8 cellular contexts compared by ENCODE assay signal in the genomic region with DNA sequence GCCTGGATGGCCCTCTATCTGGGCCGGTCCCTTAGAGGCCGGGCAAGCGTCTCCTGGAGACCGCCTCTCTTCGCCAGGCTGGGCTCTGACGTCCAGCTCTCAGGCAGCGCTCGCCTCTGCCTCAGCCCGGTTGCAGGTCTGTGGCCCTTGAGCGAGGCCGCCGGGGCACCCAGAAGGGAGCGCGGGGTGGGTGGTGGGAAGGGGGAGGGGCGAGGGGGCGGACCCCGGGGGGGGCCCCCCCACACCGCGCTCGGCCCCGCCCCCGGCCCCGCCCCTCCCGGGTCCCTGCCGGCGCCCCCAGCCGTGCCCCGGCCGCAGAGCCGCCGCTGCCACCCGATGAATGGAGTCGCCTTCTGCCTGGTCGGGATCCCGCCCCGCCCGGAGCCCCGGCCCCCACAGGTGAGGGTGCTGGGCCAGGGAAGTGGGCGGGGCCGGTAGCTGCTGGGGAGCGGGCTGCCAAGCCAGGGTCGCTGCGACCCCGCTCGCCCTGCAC. TPM values are rescaled to one million over a fixed set of nuclear protein-coding genes. Genes with fewer than 3 reads are reported as not detected.
DNase-seq lines count a peak whose midpoint lies in the region; ATAC-seq and TF ChIP-seq lines count a peak whose summit lies in the region.

A gene with protein sequence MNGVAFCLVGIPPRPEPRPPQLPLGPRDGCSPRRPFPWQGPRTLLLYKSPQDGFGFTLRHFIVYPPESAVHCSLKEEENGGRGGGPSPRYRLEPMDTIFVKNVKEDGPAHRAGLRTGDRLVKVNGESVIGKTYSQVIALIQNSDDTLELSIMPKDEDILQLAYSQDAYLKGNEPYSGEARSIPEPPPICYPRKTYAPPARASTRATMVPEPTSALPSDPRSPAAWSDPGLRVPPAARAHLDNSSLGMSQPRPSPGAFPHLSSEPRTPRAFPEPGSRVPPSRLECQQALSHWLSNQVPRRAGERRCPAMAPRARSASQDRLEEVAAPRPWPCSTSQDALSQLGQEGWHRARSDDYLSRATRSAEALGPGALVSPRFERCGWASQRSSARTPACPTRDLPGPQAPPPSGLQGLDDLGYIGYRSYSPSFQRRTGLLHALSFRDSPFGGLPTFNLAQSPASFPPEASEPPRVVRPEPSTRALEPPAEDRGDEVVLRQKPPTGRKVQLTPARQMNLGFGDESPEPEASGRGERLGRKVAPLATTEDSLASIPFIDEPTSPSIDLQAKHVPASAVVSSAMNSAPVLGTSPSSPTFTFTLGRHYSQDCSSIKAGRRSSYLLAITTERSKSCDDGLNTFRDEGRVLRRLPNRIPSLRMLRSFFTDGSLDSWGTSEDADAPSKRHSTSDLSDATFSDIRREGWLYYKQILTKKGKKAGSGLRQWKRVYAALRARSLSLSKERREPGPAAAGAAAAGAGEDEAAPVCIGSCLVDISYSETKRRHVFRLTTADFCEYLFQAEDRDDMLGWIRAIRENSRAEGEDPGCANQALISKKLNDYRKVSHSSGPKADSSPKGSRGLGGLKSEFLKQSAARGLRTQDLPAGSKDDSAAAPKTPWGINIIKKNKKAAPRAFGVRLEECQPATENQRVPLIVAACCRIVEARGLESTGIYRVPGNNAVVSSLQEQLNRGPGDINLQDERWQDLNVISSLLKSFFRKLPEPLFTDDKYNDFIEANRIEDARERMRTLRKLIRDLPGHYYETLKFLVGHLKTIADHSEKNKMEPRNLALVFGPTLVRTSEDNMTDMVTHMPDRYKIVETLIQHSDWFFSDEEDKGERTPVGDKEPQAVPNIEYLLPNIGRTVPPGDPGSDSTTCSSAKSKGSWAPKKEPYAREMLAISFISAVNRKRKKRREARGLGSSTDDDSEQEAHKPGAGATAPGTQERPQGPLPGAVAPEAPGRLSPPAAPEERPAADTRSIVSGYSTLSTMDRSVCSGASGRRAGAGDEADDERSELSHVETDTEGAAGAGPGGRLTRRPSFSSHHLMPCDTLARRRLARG (N-terminal part only) (plus strand): TSS at position 315 of the 493 bp plus-strand sequence. CDS start 22 bp downstream, at position 337.

- peaks cover 26% of the 10 kb centered on the region for H3K4me1 ChIP-seq in smooth muscle cell (ENCODE audit: low read depth)

- TF ChIP-seq CTCF in kidney epithelial cell (IDR thresholded peaks at IDR 0.05; ENCODE audit: insufficient read depth, low read length, poor library complexity, severe bottlenecking) (no peak), smooth muscle cell (IDR thresholded peaks at IDR 0.05; ENCODE audit: borderline replicate concordance, insufficient read depth, poor library complexity, severe bottlenecking) (no peak), WERI-Rb-1 (IDR thresholded peaks at IDR 0.05; ENCODE audit: low read depth, low read length) (no peak)

- H3K4me3 ChIP-seq in kidney epithelial cell (ENCODE audit: low read depth, low read length) (peak within 1 kb of the TSS; percentile 72), smooth muscle cell (peak within 1 kb of the TSS; percentile 95), WERI-Rb-1 (ENCODE audit: low read depth, low read length) (no peak within 1 kb of the TSS)

- no peaks in the 10 kb centered on the region for H3K36me3 ChIP-seq in kidney epithelial cell (ENCODE audit: control insufficient read depth, insufficient read depth, low read length)
- H3K36me3 ChIP-seq in smooth muscle cell (ENCODE audit: low read depth), result no peaks in the 10 kb centered on the region
- no peaks in the 10 kb centered on the region for H3K36me3 ChIP-seq in WERI-Rb-1

- peak; percentile 45 for ATAC-seq in activated CD4-positive, alpha-beta T cell treated with anti-CD3 and anti-CD28 coated beads for 36 hours

- H3K27ac ChIP-seq in smooth muscle cell (ENCODE audit: low read depth) (peak within 1 kb of the TSS; percentile 84), WERI-Rb-1 (no peak within 1 kb of the TSS)

- CTCF ChIA-PET in activated CD4-positive, alpha-beta T cell treated with anti-CD3 and anti-CD28 coated beads for 36 hours (lab: Charles Lee), result interaction anchor here (0.6 to 2.9 kb wide), 4 partner anchors 64 to 239 kb away, joined by 3 to 13 read pairs (median 3); partner anchors contain the start of gene GPR179

- H3K79me2 ChIP-seq in smooth muscle cell (ENCODE audit: low read depth), result peaks cover 38% of the 10 kb centered on the region

- peak within 1 kb of the TSS; percentile 69 for H3K4me3 Mint-ChIP-seq in activated CD4-positive, alpha-beta T cell treated with anti-CD3 and anti-CD28 coated beads for 36 hours

- DNase-seq in AG08395 (ENCODE audit: low spot score) (peak; percentile 94), HK-2 (ENCODE audit: unreplicated experiment) (peak; percentile 76), dedifferentiated amniotic fluid mesenchymal stem cell (ENCODE audit: extremely low spot score) (peak; percentile 40), kidney epithelial cell (ENCODE audit: low read depth) (no peak), smooth muscle cell (lab: John Stamatoyannopoulos, UW; ENCODE audit: unreplicated experiment) (peak; percentile 54), WERI-Rb-1 (no peak), NCI-H2171 treated with DMSO at 0.1 percent for 48 hours (lab: John Stamatoyannopoulos, UW) (no peak)
- DNase-seq in activated CD4-positive, alpha-beta T cell treated with anti-CD3 and anti-CD28 coated beads for 36 hours, result peak; percentile 59

- no peaks in the 10 kb centered on the region for H3K36me3 Mint-ChIP-seq in activated CD4-positive, alpha-beta T cell treated with anti-CD3 and anti-CD28 coated beads for 36 hours (ENCODE audit: low read depth)

- no peaks in the 10 kb centered on the region for H3K9me3 Mint-ChIP-seq in activated CD4-positive, alpha-beta T cell treated with anti-CD3 and anti-CD28 coated beads for 36 hours (ENCODE audit: low read depth)

- no peaks in the 10 kb centered on the region for H3K27me3 ChIP-seq in kidney epithelial cell (ENCODE audit: control insufficient read depth, insufficient read depth, low read length)
- no peaks in the 10 kb centered on the region for H3K27me3 ChIP-seq in smooth muscle cell (ENCODE audit: low read depth)
- H3K27me3 ChIP-seq in WERI-Rb-1 (ENCODE audit: insufficient read depth, low read depth, severe bottlenecking), result no peaks in the 10 kb centered on the region

- H3K9me3 ChIP-seq in smooth muscle cell (replicated peaks; ENCODE audit: low read depth), result no peaks in the 10 kb centered on the region
- no peaks in the 10 kb centered on the region for H3K9me3 ChIP-seq in WERI-Rb-1 (ENCODE audit: severe bottlenecking)

- no peak within 1 kb of the TSS for H3K27ac Mint-ChIP-seq in activated CD4-positive, alpha-beta T cell treated with anti-CD3 and anti-CD28 coated beads for 36 hours

- WGBS in smooth muscle cell (ENCODE audit: low lambda C conversion rate), result 0% methylated on average over 8 of the region's 45 CpGs

- peaks cover 25% of the 10 kb centered on the region for H3F3A ChIP-seq in smooth muscle cell (ENCODE audit: low read depth)

- H2AFZ ChIP-seq in smooth muscle cell (ENCODE audit: low read depth), result peak within 1 kb of the TSS; percentile 93

- peaks cover 9% of the 10 kb centered on the region for H3K4me1 Mint-ChIP-seq in activated CD4-positive, alpha-beta T cell treated with anti-CD3 and anti-CD28 coated beads for 36 hours

- peaks cover 14% of the 10 kb centered on the region for H3K27me3 Mint-ChIP-seq in activated CD4-positive, alpha-beta T cell treated with anti-CD3 and anti-CD28 coated beads for 36 hours

- peak within 1 kb of the TSS; percentile 87 for H3K9ac ChIP-seq in smooth muscle cell (ENCODE audit: low read depth)

- POLR2A ChIA-PET in activated CD4-positive, alpha-beta T cell treated with anti-CD3 and anti-CD28 coated beads for 36 hours (lab: Charles Lee), result no interaction called here

- H3K4me2 ChIP-seq in smooth muscle cell, result peak within 1 kb of the TSS; percentile 95

- peaks cover 41% of the 10 kb centered on the region for H4K20me1 ChIP-seq in smooth muscle cell (ENCODE audit: low read depth)

- intact Hi-C loops in activated CD4-positive, alpha-beta T cell treated with anti-CD3 and anti-CD28 coated beads for 36 hours (cut with DNase I, micrococcal nuclease), result loop anchor here in 1 of 2 experiments (10.0 kb wide), 1 partner anchor 307 kb away; the partner anchor contains the start of gene CISD3

RNA-seq across cellular contexts. Expression of the gene that starts here (rescaled TPM):
- under 1 TPM; 0.55 to 0.86 TPM for total RNA-seq in activated CD4-positive, alpha-beta T cell treated with anti-CD3 and anti-CD28 coated beads for 36 hours
- 52.8 and 65.6 TPM in 2 replicates for total RNA-seq in kidney epithelial cell
- total RNA-seq in smooth muscle cell, result 18.1 and 34.0 TPM in 2 replicates
- 24.9 and 30.0 TPM in 2 replicates for polyA plus RNA-seq in smooth muscle cell

Comparison
In these comparisons a context has a peak if more than half of its experiments do, and no peak if none do; other contexts are left out.
1. RNA of the gene that starts here (total RNA-seq): 52.8 to 65.6 TPM in kidney epithelial cell and 18.1 to 34.0 TPM in smooth muscle cell; 0.55 to 0.86 TPM in activated CD4-positive, alpha-beta T cell treated with anti-CD3 and anti-CD28 coated beads for 36 hours; every median in the first group is over 10 times any median in the second.
2. Peak in DNase-seq and ATAC-seq in activated CD4-positive, alpha-beta T cell treated with anti-CD3 and anti-CD28 coated beads for 36 hours; RNA of the gene not detected or under 1 TPM.
3. DNase-seq: peak in AG08395 (single experiment), HK-2 (single experiment), dedifferentiated amniotic fluid mesenchymal stem cell (single experiment) and smooth muscle cell (single experiment); none in kidney epithelial cell (single experiment), WERI-Rb-1 (single experiment) and NCI-H2171 treated with DMSO at 0.1 percent for 48 hours (single experiment).